Comparison of ENCODE assay signal across 20 cellular contexts in genomic region chr18:51185075-51185474, GRCh38.
"Had no signal": no experiment of that assay in that cellular context is flagged by ENCODE, and none has a peak within 500 bp of the region (broad histone marks: within the 10 kb centered on the region; RNA-seq: fewer than 3 reads in every experiment).

No MANE protein-coding gene starts in this region.

- H3K9me3 Mint-ChIP-seq: activated naive CD8-positive, alpha-beta T cell treated with anti-CD3 and anti-CD28 coated beads, Interleukin-2, amount 10 ng/mL, durations not matched to agents 7 days and 5 days; activated T-cell treated with anti-CD3 and anti-CD28 coated beads, Interleukin-2, amount 50 U/mL, for 72 hours; naive B cell; stimulated activated effector memory CD8-positive, alpha-beta T cell treated with anti-CD3 and anti-CD28 coated beads, Interleukin-12 subunit alpha, Interleukin-12 subunit beta, amount 100 ng/mL, for 72 hours; T-helper 2 cell treated with Interferon-gamma antibody and Interleukin-4, amounts not matched to agents 5 μg/mL and 100 μg/mL, for 36 hours had no signal

- H3K4me2 ChIP-seq: smooth muscle cell had no signal

- DNase-seq: activated CD4-positive, alpha-beta T cell treated with anti-CD3 and anti-CD28 coated beads for 1 hour; activated CD4-positive, alpha-beta T cell treated with anti-CD3 and anti-CD28 coated beads, Interleukin-2, amount 50 U/mL, for 48 hours; activated gamma-delta T cell treated with Interleukin-2 at 50 U/mL for 16 hours; activated naive CD8-positive, alpha-beta T cell treated with anti-CD3 and anti-CD28 coated beads, Interleukin-2, amount 10 ng/mL, durations not matched to agents 7 days and 5 days; activated T-cell treated with anti-CD3 and anti-CD28 coated beads, Interleukin-2, amount 50 U/mL, for 72 hours; effector CD8-positive, alpha-beta T cell; hippocampal formation; left cardiac atrium; naive B cell; posterior cingulate gyrus; SW 1271 had no signal

- H3K27me3 ChIP-seq: ascending aorta, gastroesophageal sphincter, right atrium auricular region, tibial nerve had no signal

- H3K4me3 ChIP-seq: ascending aorta, coronary artery, gastroesophageal sphincter, lung, right atrium auricular region, smooth muscle cell, tibial nerve had no signal

- H3K27ac Mint-ChIP-seq: activated naive CD8-positive, alpha-beta T cell treated with anti-CD3 and anti-CD28 coated beads, Interleukin-2, amount 10 ng/mL, durations not matched to agents 7 days and 5 days; activated T-cell treated with anti-CD3 and anti-CD28 coated beads, Interleukin-2, amount 50 U/mL, for 72 hours; stimulated activated effector memory CD8-positive, alpha-beta T cell treated with anti-CD3 and anti-CD28 coated beads, Interleukin-12 subunit alpha, Interleukin-12 subunit beta, amount 100 ng/mL, for 72 hours; T-helper 2 cell treated with Interferon-gamma antibody and Interleukin-4, amounts not matched to agents 5 μg/mL and 100 μg/mL, for 36 hours had no signal

- H3K9me3 ChIP-seq: ascending aorta, gastroesophageal sphincter, right atrium auricular region, tibial nerve had no signal

- H3K36me3 ChIP-seq: ascending aorta, right atrium auricular region had no signal

- H3K27me3 Mint-ChIP-seq: activated naive CD8-positive, alpha-beta T cell treated with anti-CD3 and anti-CD28 coated beads, Interleukin-2, amount 10 ng/mL, durations not matched to agents 7 days and 5 days; naive B cell had no signal

- H3K27ac ChIP-seq: ascending aorta, coronary artery, gastroesophageal sphincter, right atrium auricular region, tibial nerve had no signal

- H3K4me3 Mint-ChIP-seq: activated naive CD8-positive, alpha-beta T cell treated with anti-CD3 and anti-CD28 coated beads, Interleukin-2, amount 10 ng/mL, durations not matched to agents 7 days and 5 days; activated T-cell treated with anti-CD3 and anti-CD28 coated beads, Interleukin-2, amount 50 U/mL, for 72 hours; naive B cell; stimulated activated effector memory CD8-positive, alpha-beta T cell treated with anti-CD3 and anti-CD28 coated beads, Interleukin-12 subunit alpha, Interleukin-12 subunit beta, amount 100 ng/mL, for 72 hours; T-helper 2 cell treated with Interferon-gamma antibody and Interleukin-4, amounts not matched to agents 5 μg/mL and 100 μg/mL, for 36 hours had no signal

- H3K4me1 ChIP-seq: ascending aorta had no signal
